In the genomic region with DNA sequence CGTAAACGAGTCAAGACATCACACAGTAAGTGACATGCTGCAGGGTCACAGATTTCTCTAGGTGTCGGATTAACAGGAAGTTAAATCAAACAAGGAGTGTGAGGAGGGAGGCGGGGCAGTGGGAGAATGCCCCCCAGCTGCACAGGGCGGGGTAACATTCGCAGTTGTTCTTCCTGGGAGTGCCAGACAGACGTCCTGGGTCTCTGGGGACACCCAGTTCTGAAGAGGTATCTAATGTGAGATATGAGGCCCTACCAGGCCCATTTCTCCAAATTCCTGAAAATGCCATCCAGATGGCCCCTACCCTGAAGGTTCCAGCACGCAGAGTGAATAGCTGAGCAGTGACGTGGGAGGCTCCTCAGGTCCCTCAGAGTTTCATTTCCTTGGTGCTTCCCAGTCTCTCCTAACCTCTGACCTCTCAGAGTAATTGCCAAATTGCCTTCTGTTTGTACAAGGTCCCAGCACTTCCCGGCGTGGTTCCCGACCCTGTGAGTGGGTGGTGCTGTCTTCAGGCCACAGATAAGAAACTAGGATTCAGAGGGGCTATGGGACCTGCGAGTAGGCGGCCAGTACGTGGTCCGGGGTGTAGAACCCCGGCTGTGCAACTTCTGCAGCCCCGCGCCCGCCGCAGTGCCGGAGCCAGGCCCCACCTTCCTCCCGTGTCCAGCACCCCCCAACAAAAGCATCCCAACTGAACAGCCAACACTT, we compare ENCODE assay signal across 1 cellular context.
A peak's percentile ranks its signal among the peaks of the same experiment; 100 is the strongest.
TF ChIP-seq lines count a peak whose summit lies in the region.

No MANE protein-coding gene starts in this region.

TF ChIP-seq in HepG2, 621 proteins besides CTCF, POLR2A, EP300 and RAD21 (continued from another document and continues in another):
- TF ChIP-seq, protein P1, sequence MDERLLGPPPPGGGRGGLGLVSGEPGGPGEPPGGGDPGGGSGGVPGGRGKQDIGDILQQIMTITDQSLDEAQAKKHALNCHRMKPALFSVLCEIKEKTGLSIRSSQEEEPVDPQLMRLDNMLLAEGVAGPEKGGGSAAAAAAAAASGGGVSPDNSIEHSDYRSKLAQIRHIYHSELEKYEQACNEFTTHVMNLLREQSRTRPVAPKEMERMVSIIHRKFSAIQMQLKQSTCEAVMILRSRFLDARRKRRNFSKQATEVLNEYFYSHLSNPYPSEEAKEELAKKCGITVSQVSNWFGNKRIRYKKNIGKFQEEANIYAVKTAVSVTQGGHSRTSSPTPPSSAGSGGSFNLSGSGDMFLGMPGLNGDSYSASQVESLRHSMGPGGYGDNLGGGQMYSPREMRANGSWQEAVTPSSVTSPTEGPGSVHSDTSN (CRISPR knock-in tag; IDR thresholded peaks at IDR 0.05) = no peak
- TF ChIP-seq TARDBP (CRISPR knock-in tag; IDR thresholded peaks at IDR 0.05) (no peak; the same call in 1 of the 2 replicates), ZNF468 (CRISPR knock-in tag; IDR thresholded peaks at IDR 0.05) (no peak), MIER3 (CRISPR knock-in tag; IDR thresholded peaks at IDR 0.05; ENCODE audit: borderline replicate concordance) (peak; percentile 45; the same call in 1 of the 2 replicates), MATR3 (CRISPR knock-in tag; IDR thresholded peaks at IDR 0.05) (no peak), MTF2 (CRISPR knock-in tag; IDR thresholded peaks at IDR 0.05; ENCODE audit: borderline replicate concordance) (no peak), EZH2 (conservative IDR thresholded peaks at IDR 0.05; ENCODE audit: low read depth, low read length) (no peak), ZNF343 (CRISPR knock-in tag; IDR thresholded peaks at IDR 0.05) (peak; percentile 26; the same call in 1 of the 2 replicates), ZNF446 (CRISPR knock-in tag; IDR thresholded peaks at IDR 0.05) (no peak), ZBTB42 (CRISPR knock-in tag; IDR thresholded peaks at IDR 0.05) (no peak), NCOA1 (CRISPR knock-in tag; IDR thresholded peaks at IDR 0.05) (no peak), ZNF431 (CRISPR knock-in tag; IDR thresholded peaks at IDR 0.05; ENCODE audit: borderline replicate concordance, low read depth) (0 out of 2 replicates have a peak, but pooled peaks have one; percentile 64), ZNF124 (CRISPR knock-in tag; IDR thresholded peaks at IDR 0.05) (no peak), IKZF1 (IDR thresholded peaks at IDR 0.05) (no peak), ZNF841 (CRISPR knock-in tag; IDR thresholded peaks at IDR 0.05; ENCODE audit: borderline replicate concordance) (no peak), ZNF768 (CRISPR knock-in tag; IDR thresholded peaks at IDR 0.05) (peak; percentile 57; the same call in 1 of the 2 replicates), HMG20B (CRISPR knock-in tag; conservative IDR thresholded peaks at IDR 0.05) (0 out of 2 replicates have a peak, but pooled peaks have one; percentile 6), ELF1 (CRISPR knock-in tag; IDR thresholded peaks at IDR 0.05) (no peak; the same call in none of the 2 replicates), SMAD1 (CRISPR knock-in tag; IDR thresholded peaks at IDR 0.05; ENCODE audit: borderline replicate concordance, low read depth) (no peak), ZNF724P (CRISPR knock-in tag; IDR thresholded peaks at IDR 0.05; ENCODE audit: borderline replicate concordance) (peak; percentile 62; the same call in 1 of the 2 replicates), IRF2 (CRISPR knock-in tag; IDR thresholded peaks at IDR 0.05) (no peak), ZNF263 (CRISPR knock-in tag; IDR thresholded peaks at IDR 0.05) (peak; percentile 29), RCOR2 (CRISPR knock-in tag; IDR thresholded peaks at IDR 0.05) (peak; percentile 59; the same call in 1 of the 2 replicates), SALL1 (CRISPR knock-in tag; IDR thresholded peaks at IDR 0.05) (peak; percentile 86), HNRNPH1 (optimal IDR thresholded peaks at IDR 0.05; ENCODE audit: low read depth, low read length) (no peak), KDM5B (CRISPR knock-in tag; IDR thresholded peaks at IDR 0.05; ENCODE audit: borderline replicate concordance) (0 out of 2 replicates have a peak, but pooled peaks have one; percentile 29)
- TF ChIP-seq, protein P2, sequence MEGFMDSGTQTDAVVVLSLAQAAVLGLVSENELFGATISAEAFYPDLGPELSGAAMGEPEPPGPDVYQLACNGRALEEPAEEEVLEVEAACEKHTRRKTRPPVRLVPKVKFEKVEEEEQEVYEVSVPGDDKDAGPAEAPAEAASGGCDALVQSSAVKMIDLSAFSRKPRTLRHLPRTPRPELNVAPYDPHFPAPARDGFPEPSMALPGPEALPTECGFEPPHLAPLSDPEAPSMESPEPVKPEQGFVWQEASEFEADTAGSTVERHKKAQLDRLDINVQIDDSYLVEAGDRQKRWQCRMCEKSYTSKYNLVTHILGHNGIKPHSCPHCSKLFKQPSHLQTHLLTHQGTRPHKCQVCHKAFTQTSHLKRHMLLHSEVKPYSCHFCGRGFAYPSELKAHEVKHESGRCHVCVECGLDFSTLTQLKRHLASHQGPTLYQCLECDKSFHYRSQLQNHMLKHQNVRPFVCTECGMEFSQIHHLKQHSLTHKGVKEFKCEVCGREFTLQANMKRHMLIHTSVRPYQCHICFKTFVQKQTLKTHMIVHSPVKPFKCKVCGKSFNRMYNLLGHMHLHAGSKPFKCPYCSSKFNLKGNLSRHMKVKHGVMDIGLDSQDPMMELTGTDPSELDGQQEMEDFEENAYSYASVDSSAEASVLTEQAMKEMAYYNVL (CRISPR knock-in tag; IDR thresholded peaks at IDR 0.05; ENCODE audit: borderline replicate concordance) = peak; percentile 39; the same call in 1 of the 2 replicates
- TF ChIP-seq, protein P3, sequence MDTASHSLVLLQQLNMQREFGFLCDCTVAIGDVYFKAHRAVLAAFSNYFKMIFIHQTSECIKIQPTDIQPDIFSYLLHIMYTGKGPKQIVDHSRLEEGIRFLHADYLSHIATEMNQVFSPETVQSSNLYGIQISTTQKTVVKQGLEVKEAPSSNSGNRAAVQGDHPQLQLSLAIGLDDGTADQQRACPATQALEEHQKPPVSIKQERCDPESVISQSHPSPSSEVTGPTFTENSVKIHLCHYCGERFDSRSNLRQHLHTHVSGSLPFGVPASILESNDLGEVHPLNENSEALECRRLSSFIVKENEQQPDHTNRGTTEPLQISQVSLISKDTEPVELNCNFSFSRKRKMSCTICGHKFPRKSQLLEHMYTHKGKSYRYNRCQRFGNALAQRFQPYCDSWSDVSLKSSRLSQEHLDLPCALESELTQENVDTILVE (CRISPR knock-in tag; IDR thresholded peaks at IDR 0.05) = no peak
- TF ChIP-seq, protein P4, sequence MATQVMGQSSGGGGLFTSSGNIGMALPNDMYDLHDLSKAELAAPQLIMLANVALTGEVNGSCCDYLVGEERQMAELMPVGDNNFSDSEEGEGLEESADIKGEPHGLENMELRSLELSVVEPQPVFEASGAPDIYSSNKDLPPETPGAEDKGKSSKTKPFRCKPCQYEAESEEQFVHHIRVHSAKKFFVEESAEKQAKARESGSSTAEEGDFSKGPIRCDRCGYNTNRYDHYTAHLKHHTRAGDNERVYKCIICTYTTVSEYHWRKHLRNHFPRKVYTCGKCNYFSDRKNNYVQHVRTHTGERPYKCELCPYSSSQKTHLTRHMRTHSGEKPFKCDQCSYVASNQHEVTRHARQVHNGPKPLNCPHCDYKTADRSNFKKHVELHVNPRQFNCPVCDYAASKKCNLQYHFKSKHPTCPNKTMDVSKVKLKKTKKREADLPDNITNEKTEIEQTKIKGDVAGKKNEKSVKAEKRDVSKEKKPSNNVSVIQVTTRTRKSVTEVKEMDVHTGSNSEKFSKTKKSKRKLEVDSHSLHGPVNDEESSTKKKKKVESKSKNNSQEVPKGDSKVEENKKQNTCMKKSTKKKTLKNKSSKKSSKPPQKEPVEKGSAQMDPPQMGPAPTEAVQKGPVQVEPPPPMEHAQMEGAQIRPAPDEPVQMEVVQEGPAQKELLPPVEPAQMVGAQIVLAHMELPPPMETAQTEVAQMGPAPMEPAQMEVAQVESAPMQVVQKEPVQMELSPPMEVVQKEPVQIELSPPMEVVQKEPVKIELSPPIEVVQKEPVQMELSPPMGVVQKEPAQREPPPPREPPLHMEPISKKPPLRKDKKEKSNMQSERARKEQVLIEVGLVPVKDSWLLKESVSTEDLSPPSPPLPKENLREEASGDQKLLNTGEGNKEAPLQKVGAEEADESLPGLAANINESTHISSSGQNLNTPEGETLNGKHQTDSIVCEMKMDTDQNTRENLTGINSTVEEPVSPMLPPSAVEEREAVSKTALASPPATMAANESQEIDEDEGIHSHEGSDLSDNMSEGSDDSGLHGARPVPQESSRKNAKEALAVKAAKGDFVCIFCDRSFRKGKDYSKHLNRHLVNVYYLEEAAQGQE (IDR thresholded peaks at IDR 0.05; ENCODE audit: borderline replicate concordance in 1 of 2, low read depth in 1 of 2, low read length in 2 of 2) = no peak; a peak in 1 of 4 replicates
- TF ChIP-seq, protein P5, sequence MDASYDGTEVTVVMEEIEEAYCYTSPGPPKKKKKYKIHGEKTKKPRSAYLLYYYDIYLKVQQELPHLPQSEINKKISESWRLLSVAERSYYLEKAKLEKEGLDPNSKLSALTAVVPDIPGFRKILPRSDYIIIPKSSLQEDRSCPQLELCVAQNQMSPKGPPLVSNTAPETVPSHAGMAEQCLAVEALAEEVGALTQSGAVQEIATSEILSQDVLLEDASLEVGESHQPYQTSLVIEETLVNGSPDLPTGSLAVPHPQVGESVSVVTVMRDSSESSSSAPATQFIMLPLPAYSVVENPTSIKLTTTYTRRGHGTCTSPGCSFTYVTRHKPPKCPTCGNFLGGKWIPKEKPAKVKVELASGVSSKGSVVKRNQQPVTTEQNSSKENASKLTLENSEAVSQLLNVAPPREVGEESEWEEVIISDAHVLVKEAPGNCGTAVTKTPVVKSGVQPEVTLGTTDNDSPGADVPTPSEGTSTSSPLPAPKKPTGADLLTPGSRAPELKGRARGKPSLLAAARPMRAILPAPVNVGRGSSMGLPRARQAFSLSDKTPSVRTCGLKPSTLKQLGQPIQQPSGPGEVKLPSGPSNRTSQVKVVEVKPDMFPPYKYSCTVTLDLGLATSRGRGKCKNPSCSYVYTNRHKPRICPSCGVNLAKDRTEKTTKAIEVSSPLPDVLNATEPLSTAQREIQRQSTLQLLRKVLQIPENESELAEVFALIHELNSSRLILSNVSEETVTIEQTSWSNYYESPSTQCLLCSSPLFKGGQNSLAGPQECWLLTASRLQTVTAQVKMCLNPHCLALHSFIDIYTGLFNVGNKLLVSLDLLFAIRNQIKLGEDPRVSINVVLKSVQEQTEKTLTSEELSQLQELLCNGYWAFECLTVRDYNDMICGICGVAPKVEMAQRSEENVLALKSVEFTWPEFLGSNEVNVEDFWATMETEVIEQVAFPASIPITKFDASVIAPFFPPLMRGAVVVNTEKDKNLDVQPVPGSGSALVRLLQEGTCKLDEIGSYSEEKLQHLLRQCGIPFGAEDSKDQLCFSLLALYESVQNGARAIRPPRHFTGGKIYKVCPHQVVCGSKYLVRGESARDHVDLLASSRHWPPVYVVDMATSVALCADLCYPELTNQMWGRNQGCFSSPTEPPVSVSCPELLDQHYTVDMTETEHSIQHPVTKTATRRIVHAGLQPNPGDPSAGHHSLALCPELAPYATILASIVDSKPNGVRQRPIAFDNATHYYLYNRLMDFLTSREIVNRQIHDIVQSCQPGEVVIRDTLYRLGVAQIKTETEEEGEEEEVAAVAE (CRISPR knock-in tag; IDR thresholded peaks at IDR 0.05; ENCODE audit: borderline replicate concordance) = peak; percentile 58
- TF ChIP-seq, protein P6, sequence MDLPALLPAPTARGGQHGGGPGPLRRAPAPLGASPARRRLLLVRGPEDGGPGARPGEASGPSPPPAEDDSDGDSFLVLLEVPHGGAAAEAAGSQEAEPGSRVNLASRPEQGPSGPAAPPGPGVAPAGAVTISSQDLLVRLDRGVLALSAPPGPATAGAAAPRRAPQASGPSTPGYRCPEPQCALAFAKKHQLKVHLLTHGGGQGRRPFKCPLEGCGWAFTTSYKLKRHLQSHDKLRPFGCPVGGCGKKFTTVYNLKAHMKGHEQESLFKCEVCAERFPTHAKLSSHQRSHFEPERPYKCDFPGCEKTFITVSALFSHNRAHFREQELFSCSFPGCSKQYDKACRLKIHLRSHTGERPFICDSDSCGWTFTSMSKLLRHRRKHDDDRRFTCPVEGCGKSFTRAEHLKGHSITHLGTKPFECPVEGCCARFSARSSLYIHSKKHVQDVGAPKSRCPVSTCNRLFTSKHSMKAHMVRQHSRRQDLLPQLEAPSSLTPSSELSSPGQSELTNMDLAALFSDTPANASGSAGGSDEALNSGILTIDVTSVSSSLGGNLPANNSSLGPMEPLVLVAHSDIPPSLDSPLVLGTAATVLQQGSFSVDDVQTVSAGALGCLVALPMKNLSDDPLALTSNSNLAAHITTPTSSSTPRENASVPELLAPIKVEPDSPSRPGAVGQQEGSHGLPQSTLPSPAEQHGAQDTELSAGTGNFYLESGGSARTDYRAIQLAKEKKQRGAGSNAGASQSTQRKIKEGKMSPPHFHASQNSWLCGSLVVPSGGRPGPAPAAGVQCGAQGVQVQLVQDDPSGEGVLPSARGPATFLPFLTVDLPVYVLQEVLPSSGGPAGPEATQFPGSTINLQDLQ (CRISPR knock-in tag; IDR thresholded peaks at IDR 0.05) = peak; percentile 89; the same call in 1 of the 2 replicates
- TF ChIP-seq, protein P7, sequence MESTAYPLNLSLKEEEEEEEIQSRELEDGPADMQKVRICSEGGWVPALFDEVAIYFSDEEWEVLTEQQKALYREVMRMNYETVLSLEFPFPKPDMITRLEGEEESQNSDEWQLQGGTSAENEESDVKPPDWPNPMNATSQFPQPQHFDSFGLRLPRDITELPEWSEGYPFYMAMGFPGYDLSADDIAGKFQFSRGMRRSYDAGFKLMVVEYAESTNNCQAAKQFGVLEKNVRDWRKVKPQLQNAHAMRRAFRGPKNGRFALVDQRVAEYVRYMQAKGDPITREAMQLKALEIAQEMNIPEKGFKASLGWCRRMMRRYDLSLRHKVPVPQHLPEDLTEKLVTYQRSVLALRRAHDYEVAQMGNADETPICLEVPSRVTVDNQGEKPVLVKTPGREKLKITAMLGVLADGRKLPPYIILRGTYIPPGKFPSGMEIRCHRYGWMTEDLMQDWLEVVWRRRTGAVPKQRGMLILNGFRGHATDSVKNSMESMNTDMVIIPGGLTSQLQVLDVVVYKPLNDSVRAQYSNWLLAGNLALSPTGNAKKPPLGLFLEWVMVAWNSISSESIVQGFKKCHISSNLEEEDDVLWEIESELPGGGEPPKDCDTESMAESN (CRISPR knock-in tag; conservative IDR thresholded peaks at IDR 0.05) = peak; percentile 13; the same call in 1 of the 2 replicates
- TF ChIP-seq, protein P8, sequence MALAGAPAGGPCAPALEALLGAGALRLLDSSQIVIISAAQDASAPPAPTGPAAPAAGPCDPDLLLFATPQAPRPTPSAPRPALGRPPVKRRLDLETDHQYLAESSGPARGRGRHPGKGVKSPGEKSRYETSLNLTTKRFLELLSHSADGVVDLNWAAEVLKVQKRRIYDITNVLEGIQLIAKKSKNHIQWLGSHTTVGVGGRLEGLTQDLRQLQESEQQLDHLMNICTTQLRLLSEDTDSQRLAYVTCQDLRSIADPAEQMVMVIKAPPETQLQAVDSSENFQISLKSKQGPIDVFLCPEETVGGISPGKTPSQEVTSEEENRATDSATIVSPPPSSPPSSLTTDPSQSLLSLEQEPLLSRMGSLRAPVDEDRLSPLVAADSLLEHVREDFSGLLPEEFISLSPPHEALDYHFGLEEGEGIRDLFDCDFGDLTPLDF (CRISPR knock-in tag; IDR thresholded peaks at IDR 0.05) = peak; percentile 32; the same call in 1 of the 2 replicates
- TF ChIP-seq, protein P9, sequence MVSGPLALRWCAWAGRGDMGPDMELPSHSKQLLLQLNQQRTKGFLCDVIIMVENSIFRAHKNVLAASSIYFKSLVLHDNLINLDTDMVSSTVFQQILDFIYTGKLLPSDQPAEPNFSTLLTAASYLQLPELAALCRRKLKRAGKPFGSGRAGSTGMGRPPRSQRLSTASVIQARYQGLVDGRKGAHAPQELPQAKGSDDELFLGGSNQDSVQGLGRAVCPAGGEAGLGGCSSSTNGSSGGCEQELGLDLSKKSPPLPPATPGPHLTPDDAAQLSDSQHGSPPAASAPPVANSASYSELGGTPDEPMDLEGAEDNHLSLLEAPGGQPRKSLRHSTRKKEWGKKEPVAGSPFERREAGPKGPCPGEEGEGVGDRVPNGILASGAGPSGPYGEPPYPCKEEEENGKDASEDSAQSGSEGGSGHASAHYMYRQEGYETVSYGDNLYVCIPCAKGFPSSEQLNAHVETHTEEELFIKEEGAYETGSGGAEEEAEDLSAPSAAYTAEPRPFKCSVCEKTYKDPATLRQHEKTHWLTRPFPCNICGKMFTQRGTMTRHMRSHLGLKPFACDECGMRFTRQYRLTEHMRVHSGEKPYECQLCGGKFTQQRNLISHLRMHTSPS (CRISPR knock-in tag; IDR thresholded peaks at IDR 0.05; ENCODE audit: low read depth) = no peak
